Comparison of ENCODE assay signal across 22 cellular contexts in genomic region chr1:97654866-97655265, GRCh38.
"Had no signal": no experiment of that assay in that cellular context is flagged by ENCODE, and none has a peak within 500 bp of the region (broad histone marks: within the 10 kb centered on the region; RNA-seq: fewer than 3 reads in every experiment).

No MANE protein-coding gene starts in this region.

- H3K4me3 ChIP-seq: gastrocnemius medialis, left lung, lung, sigmoid colon, thoracic aorta had no signal

- ATAC-seq: activated T-cell treated with anti-CD3 and anti-CD28 coated beads, Interleukin-2, amount 50 U/mL, for 4 hours; gastrocnemius medialis; left lung; natural killer cell; stimulated activated naive B cell treated with anti-CD40 and anti-IgM and Interleukin-4, amounts not matched to agents 10 μg/mL and 1 μg/mL and 100 μg/mL, for 72 hours; T-helper 17 cell had no signal

- DNase-seq: activated B cell treated with CpG ODN at 0.5 μM for 24 hours; activated CD4-positive, alpha-beta T cell treated with anti-CD3 and anti-CD28 coated beads for 4 hours; activated CD4-positive, alpha-beta T cell treated with anti-CD3 and anti-CD28 coated beads, Interleukin-2, amount 50 U/mL, for 48 hours; activated CD8-positive, alpha-beta memory T cell treated with anti-CD3 and anti-CD28 coated beads, Interleukin-2, amount 50 U/mL, for 48 hours; activated naive CD4-positive, alpha-beta T cell treated with Interleukin-2 at 50 U/mL for 16 hours; activated naive CD8-positive, alpha-beta T cell treated with anti-CD3 and anti-CD28 coated beads for 36 hours; activated T-cell treated with anti-CD3 and anti-CD28 coated beads, Interleukin-2, amount 50 U/mL, for 4 hours; amniotic stem cell; caudate nucleus; effector memory CD4-positive, alpha-beta T cell; gastrocnemius medialis; hippocampal formation; kidney glomerular epithelial cell; left lung; natural killer cell; sigmoid colon; stimulated activated CD4-positive, alpha-beta T cell treated with anti-CD3 and anti-CD28 coated beads, Interleukin-2, amount 100 ng/mL, for 48 hours; stimulated activated CD8-positive, alpha-beta memory T cell treated with anti-CD3 and anti-CD28 coated beads, Interleukin-4, amount 100 ng/mL, for 48 hours; stimulated activated naive B cell treated with anti-CD40 and anti-IgM and Interleukin-4, amounts not matched to agents 10 μg/mL and 1 μg/mL and 100 μg/mL, for 72 hours; T-helper 17 cell had no signal

- H3K9me3 ChIP-seq: gastrocnemius medialis, left lung, sigmoid colon, thoracic aorta had no signal

- H3K4me1 ChIP-seq: gastrocnemius medialis, left lung, sigmoid colon had no signal

- H3K27ac ChIP-seq: gastrocnemius medialis, left lung, sigmoid colon, thoracic aorta had no signal

- H3K27me3 ChIP-seq: gastrocnemius medialis, left lung, sigmoid colon had no signal

- H3K36me3 ChIP-seq: gastrocnemius medialis, sigmoid colon, thoracic aorta had no signal
